Comparison of ENCODE assay signal across 1 cellular context in the genomic region with DNA sequence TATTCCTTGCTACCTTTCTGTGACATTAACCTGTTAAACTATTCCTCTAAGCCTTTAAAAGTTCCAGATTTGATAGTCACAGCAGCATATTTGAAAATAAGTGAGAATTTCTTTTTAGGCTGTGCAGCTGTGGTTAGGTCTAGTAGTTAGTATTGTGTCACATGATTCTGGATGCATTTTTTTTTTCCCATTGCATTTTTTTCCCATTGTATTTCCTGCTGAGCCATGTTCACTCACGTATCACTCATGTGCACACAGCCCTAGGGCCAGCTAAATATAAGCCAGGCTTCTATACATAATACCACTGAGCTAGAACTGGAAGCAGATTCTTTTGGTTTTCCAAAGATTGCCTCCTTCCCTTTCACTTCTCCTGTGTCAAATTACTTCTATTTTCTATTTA.
TF ChIP-seq lines count a peak whose summit lies in the region.

No MANE protein-coding gene starts in this region.

TF ChIP-seq in K562, 482 proteins besides CTCF, POLR2A, EP300 and RAD21:
- TF ChIP-seq, protein P1, sequence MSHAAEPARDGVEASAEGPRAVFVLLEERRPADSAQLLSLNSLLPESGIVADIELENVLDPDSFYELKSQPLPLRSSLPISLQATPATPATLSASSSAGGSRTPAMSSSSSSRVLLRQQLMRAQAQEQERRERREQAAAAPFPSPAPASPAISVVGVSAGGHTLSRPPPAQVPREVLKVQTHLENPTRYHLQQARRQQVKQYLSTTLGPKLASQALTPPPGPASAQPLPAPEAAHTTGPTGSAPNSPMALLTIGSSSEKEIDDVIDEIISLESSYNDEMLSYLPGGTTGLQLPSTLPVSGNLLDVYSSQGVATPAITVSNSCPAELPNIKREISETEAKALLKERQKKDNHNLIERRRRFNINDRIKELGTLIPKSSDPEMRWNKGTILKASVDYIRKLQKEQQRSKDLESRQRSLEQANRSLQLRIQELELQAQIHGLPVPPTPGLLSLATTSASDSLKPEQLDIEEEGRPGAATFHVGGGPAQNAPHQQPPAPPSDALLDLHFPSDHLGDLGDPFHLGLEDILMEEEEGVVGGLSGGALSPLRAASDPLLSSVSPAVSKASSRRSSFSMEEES (CRISPR knock-in tag; IDR thresholded peaks at IDR 0.05), result peak; percentile 54
- TF ChIP-seq TARDBP (IDR thresholded peaks at IDR 0.05), result no peak
